ENCODE assay signal across 9 cellular contexts in the genomic region with DNA sequence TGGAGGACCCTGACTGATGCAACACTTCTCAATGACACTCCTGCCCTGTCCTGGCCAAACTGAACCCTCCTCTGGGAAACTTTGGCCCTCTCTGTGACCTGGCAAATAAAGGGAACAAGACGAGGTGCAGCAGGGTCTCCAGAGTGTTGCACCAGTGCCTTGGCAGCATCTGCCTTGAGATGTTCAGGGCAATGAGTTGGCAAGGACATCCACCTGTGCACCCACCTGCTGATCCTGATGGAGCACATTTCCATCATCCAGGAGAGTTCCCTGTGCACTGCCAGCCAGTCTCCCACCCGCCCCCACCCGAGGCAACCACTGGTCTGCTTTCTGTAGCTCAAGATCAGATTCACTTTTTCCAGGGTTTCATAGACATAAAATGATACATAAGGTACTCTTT.
"Had no signal": no experiment of that assay in that cellular context is flagged by ENCODE, and none has a peak within 500 bp of the region (broad histone marks: within the 10 kb centered on the region; RNA-seq: fewer than 3 reads in every experiment).

No MANE protein-coding gene starts in this region.

- ATAC-seq: HepG2 had no signal

- DNase-seq: GM23248, GOT3, H7, HCEC 1CT, HFFc6, KG1 had no signal

- H3K9ac ChIP-seq: GM23248 had no signal

- H3K36me3 Mint-ChIP-seq: IgD-negative memory B cell had no signal

- H2AFZ ChIP-seq: GM23248 had no signal

- H3K4me3 Mint-ChIP-seq: HFFc6 had no signal

- H3K27ac Mint-ChIP-seq: HFFc6, IgD-negative memory B cell had no signal

- H3K4me1 Mint-ChIP-seq: IgD-negative memory B cell had no signal

- H3K4me3 ChIP-seq: GM23248 had no signal

- H3K27ac ChIP-seq: GM23248, HL-60 had no signal

- FAIRE-seq: HepG2 had no signal
